1 cellular context compared by ENCODE assay signal in genomic region chr17:50199651-50200446, GRCh38.
TF ChIP-seq lines count a peak whose summit lies in the region.

No MANE protein-coding gene starts in this region.

TF ChIP-seq in WTC11, 78 proteins besides CTCF, POLR2A, EP300 and RAD21 (continued from another document):
- TF ChIP-seq STAT6 (CRISPR knock-in tag; conservative IDR thresholded peaks at IDR 0.05; ENCODE audit: low read depth) (no peak), SP1 (CRISPR knock-in tag; conservative IDR thresholded peaks at IDR 0.05) (0 out of 2 replicates have a peak, but pooled peaks have one; percentile 7), OVOL2 (CRISPR knock-in tag; IDR thresholded peaks at IDR 0.05; ENCODE audit: borderline replicate concordance) (no peak), ZNF317 (CRISPR knock-in tag; IDR thresholded peaks at IDR 0.05; ENCODE audit: borderline replicate concordance, low read depth) (no peak), FOXK1 (CRISPR knock-in tag; IDR thresholded peaks at IDR 0.05) (no peak), ZNF396 (CRISPR knock-in tag; IDR thresholded peaks at IDR 0.05; ENCODE audit: borderline replicate concordance) (no peak), MXD4 (CRISPR knock-in tag; IDR thresholded peaks at IDR 0.05; ENCODE audit: borderline replicate concordance) (no peak), GABPB1 (CRISPR knock-in tag; IDR thresholded peaks at IDR 0.05) (no peak), GTF2I (CRISPR knock-in tag; conservative IDR thresholded peaks at IDR 0.05) (no peak), SMAD3 (CRISPR knock-in tag; IDR thresholded peaks at IDR 0.05; ENCODE audit: borderline replicate concordance) (0 out of 2 replicates have a peak, but pooled peaks have one; percentile 38), ZNF232 (CRISPR knock-in tag; IDR thresholded peaks at IDR 0.05) (no peak)
